ENCODE assay signal across 7 cellular contexts in genomic region chr19:1019616-1019961, GRCh38. TPM values are rescaled to one million over a fixed set of nuclear protein-coding genes. Genes with fewer than 3 reads are reported as not detected.
A peak's percentile ranks its signal among the peaks of the same experiment; 100 is the strongest.
DNase-seq lines count a peak whose midpoint lies in the region; ATAC-seq lines count a peak whose summit lies in the region.

No MANE protein-coding gene starts in this region.

- peaks cover 29 to 52% of the 10 kb centered on the region in 2 donors for H3K4me1 Mint-ChIP-seq in immature natural killer cell
- H3K4me1 Mint-ChIP-seq in stimulated activated naive CD8-positive, alpha-beta T cell treated with anti-CD3 and anti-CD28 coated beads, Interleukin-15, amount 100 ng/mL, for 72 hours, result peaks cover 58% of the 10 kb centered on the region

- H3K36me3 ChIP-seq in HUES48 (ENCODE audit: control insufficient read depth, insufficient read depth, low read length), result peaks cover 8% of the 10 kb centered on the region; the same call in 1 of the 2 replicates

- peak overlapping the region; percentile 97 to 100 for H3K27ac Mint-ChIP-seq in activated naive CD4-positive, alpha-beta T cell treated with anti-CD3 and anti-CD28 coated beads, Interleukin-2, amount 50 U/mL, for 72 hours
- H3K27ac Mint-ChIP-seq in immature natural killer cell, result peak overlapping the region; percentile 78 to 100 (median 92)
- H3K27ac Mint-ChIP-seq in stimulated activated naive CD8-positive, alpha-beta T cell treated with anti-CD3 and anti-CD28 coated beads, Interleukin-15, amount 100 ng/mL, for 72 hours, result peak overlapping the region; percentile 96 to 97

- H3K4me1 ChIP-seq in HUES48 (ENCODE audit: control insufficient read depth, insufficient read depth, low read length), result peaks cover 20% of the 10 kb centered on the region

- H3K36me3 Mint-ChIP-seq in activated naive CD4-positive, alpha-beta T cell treated with anti-CD3 and anti-CD28 coated beads, Interleukin-2, amount 50 U/mL, for 72 hours, result peaks cover 5 to 7% of the 10 kb centered on the region in 2 donors
- H3K36me3 Mint-ChIP-seq in immature natural killer cell, result no peaks in the 10 kb centered on the region

- no peaks in the 10 kb centered on the region for H3K9me3 ChIP-seq in HUES48 (ENCODE audit: control insufficient read depth, insufficient read depth, low read length)

- no peak for DNase-seq in activated naive CD4-positive, alpha-beta T cell treated with anti-CD3 and anti-CD28 coated beads, Interleukin-2, amount 50 U/mL, for 72 hours (ENCODE audit: low spot score in 2 of 2)
- DNase-seq in immature natural killer cell, result no peak
- DNase-seq in stimulated activated naive CD8-positive, alpha-beta T cell treated with anti-CD3 and anti-CD28 coated beads, Interleukin-15, amount 100 ng/mL, for 72 hours, result no peak
- DNase-seq in pons (ENCODE audit: low spot score), result no peak
- no peak for DNase-seq in NCI-H1105 treated with DMSO at 0.1 percent for 48 hours (lab: John Stamatoyannopoulos, UW)
- DNase-seq in ACHN, result no peak

- in situ Hi-C loops in ACHN (cut with HindIII; ENCODE audit: low pct_ligation_motif_present, low pct_unique_long_range_greater_than_20kb, low sequenced_read_pairs), result no loop called here

- no peaks in the 10 kb centered on the region for H3K27me3 ChIP-seq in HUES48 (ENCODE audit: control insufficient read depth, insufficient read depth, low read length)

- peak overlapping the region; percentile 75 for H3K4me3 ChIP-seq in HUES48 (ENCODE audit: low read depth, low read length)

- peak overlapping the region; percentile 79 to 92 (median 85) for H3K4me3 Mint-ChIP-seq in immature natural killer cell
- peak overlapping the region; percentile 98 for H3K4me3 Mint-ChIP-seq in stimulated activated naive CD8-positive, alpha-beta T cell treated with anti-CD3 and anti-CD28 coated beads, Interleukin-15, amount 100 ng/mL, for 72 hours

- H3K9me3 Mint-ChIP-seq in activated naive CD4-positive, alpha-beta T cell treated with anti-CD3 and anti-CD28 coated beads, Interleukin-2, amount 50 U/mL, for 72 hours, result no peaks in the 10 kb centered on the region
- peaks cover 0 to 2% (median 0%) of the 10 kb centered on the region in 6 donors for H3K9me3 Mint-ChIP-seq in immature natural killer cell
- no peaks in the 10 kb centered on the region for H3K9me3 Mint-ChIP-seq in stimulated activated naive CD8-positive, alpha-beta T cell treated with anti-CD3 and anti-CD28 coated beads, Interleukin-15, amount 100 ng/mL, for 72 hours

- H3K9ac ChIP-seq in HUES48 (ENCODE audit: low read depth, low read length), result no peak overlapping the region; the same call in 1 of the 2 replicates

- H3K27ac ChIP-seq in HUES48 (ENCODE audit: low read depth, low read length), result no peak overlapping the region

- H3K27me3 Mint-ChIP-seq in immature natural killer cell (ENCODE audit: low read depth in 3 of 3), result peaks cover 11 to 17% (median 13%) of the 10 kb centered on the region in 3 donors
- H3K27me3 Mint-ChIP-seq in stimulated activated naive CD8-positive, alpha-beta T cell treated with anti-CD3 and anti-CD28 coated beads, Interleukin-15, amount 100 ng/mL, for 72 hours, result no peaks in the 10 kb centered on the region

- no peak for ATAC-seq in activated naive CD4-positive, alpha-beta T cell treated with anti-CD3 and anti-CD28 coated beads, Interleukin-2, amount 50 U/mL, for 72 hours
- ATAC-seq in stimulated activated naive CD8-positive, alpha-beta T cell treated with anti-CD3 and anti-CD28 coated beads, Interleukin-15, amount 100 ng/mL, for 72 hours, result no peak

RNA-seq across cellular contexts. Expression of gene TMEM259, which starts 1.3 kb away (rescaled TPM):
- 100 to 1,000 TPM; 104 to 156 TPM for total RNA-seq in activated naive CD4-positive, alpha-beta T cell treated with anti-CD3 and anti-CD28 coated beads, Interleukin-2, amount 50 U/mL, for 72 hours
- 100 to 1,000 TPM in 1 of 3 donors, 10 to 100 TPM in 2; 45.6 to 102 (median 61.1) TPM for polyA plus RNA-seq in immature natural killer cell

RNA-seq across cellular contexts. Expression of gene RNU6-2, which starts 1.7 kb away (rescaled TPM):
- total RNA-seq in activated naive CD4-positive, alpha-beta T cell treated with anti-CD3 and anti-CD28 coated beads, Interleukin-2, amount 50 U/mL, for 72 hours, result not detected
- not detected for polyA plus RNA-seq in immature natural killer cell

RNA-seq across cellular contexts. Expression of gene CNN2, which starts 6.8 kb away (rescaled TPM):
- total RNA-seq in activated naive CD4-positive, alpha-beta T cell treated with anti-CD3 and anti-CD28 coated beads, Interleukin-2, amount 50 U/mL, for 72 hours, result 100 to 1,000 TPM; 187 to 254 TPM
- polyA plus RNA-seq in immature natural killer cell, result 100 to 1,000 TPM; 227 to 382 (median 255) TPM

RNA-seq across cellular contexts. Expression of gene GRIN3B, which starts 19.4 kb away (rescaled TPM):
- total RNA-seq in activated naive CD4-positive, alpha-beta T cell treated with anti-CD3 and anti-CD28 coated beads, Interleukin-2, amount 50 U/mL, for 72 hours, result under 1 TPM; 0.07 to 0.19 TPM
- polyA plus RNA-seq in immature natural killer cell, result not detected

RNA-seq across cellular contexts. Expression of gene ABCA7, which starts 20.3 kb away (rescaled TPM):
- total RNA-seq in activated naive CD4-positive, alpha-beta T cell treated with anti-CD3 and anti-CD28 coated beads, Interleukin-2, amount 50 U/mL, for 72 hours, result 100 to 1,000 TPM in 1 of 2 donors, 10 to 100 TPM in 1; 17.8 to 105 TPM
- polyA plus RNA-seq in immature natural killer cell, result 10 to 100 TPM in 1 of 3 donors, 1 to 10 TPM in 2; 4.5 to 13.3 (median 5.2) TPM
